Comparison of ENCODE assay signal across 26 cellular contexts in genomic region chrX:154532690-154533089, GRCh38.
"Had no signal": no experiment of that assay in that cellular context is flagged by ENCODE, and none has a peak within 500 bp of the region (broad histone marks: within the 10 kb centered on the region; RNA-seq: fewer than 3 reads in every experiment).

No MANE protein-coding gene starts in this region.

- H3K4me3 Mint-ChIP-seq: mesothelial cell of epicardium; naive B cell; natural killer cell; nephron progenitor cell; neural progenitor cell; stimulated activated naive B cell treated with anti-CD40 and anti-IgM and Interleukin-4, amounts not matched to agents 10 μg/mL and 1 μg/mL and 100 μg/mL, for 72 hours had no signal

- H3K4me3 ChIP-seq: left ventricle myocardium inferior, lung, neural progenitor cell, ovary, right atrium auricular region, right lobe of liver, smooth muscle cell, stomach, testis, thyroid gland, transverse colon, upper lobe of left lung, vagina had no signal

- ATAC-seq: natural killer cell; right lobe of liver; stimulated activated naive B cell treated with anti-CD40 and anti-IgM and Interleukin-4, amounts not matched to agents 10 μg/mL and 1 μg/mL and 100 μg/mL, for 72 hours; stimulated activated naive CD8-positive, alpha-beta T cell treated with anti-CD3 and anti-CD28 coated beads, Interleukin-15, Interleukin-2, amounts not matched to agents 100 U/mL and 50 U/mL, for 24 hours had no signal

- H3K4me1 ChIP-seq: neural progenitor cell, testis had no signal

- H3K4me1 Mint-ChIP-seq: neural progenitor cell had no signal

- H3K36me3 Mint-ChIP-seq: naive B cell, natural killer cell had no signal

- H3K27ac ChIP-seq: left ventricle myocardium inferior, neural progenitor cell, ovary, right lobe of liver, stomach, testis, transverse colon, upper lobe of left lung, vagina had no signal

- H2AFZ ChIP-seq: neural progenitor cell had no signal

- H3K9me3 Mint-ChIP-seq: natural killer cell; stimulated activated naive B cell treated with anti-CD40 and anti-IgM and Interleukin-4, amounts not matched to agents 10 μg/mL and 1 μg/mL and 100 μg/mL, for 72 hours had no signal

- H3K27me3 ChIP-seq: neural progenitor cell, ovary, right atrium auricular region, right lobe of liver, stomach, testis, thyroid gland, transverse colon, upper lobe of left lung, vagina had no signal

- H3K4me2 ChIP-seq: neural progenitor cell, smooth muscle cell had no signal

- H3K36me3 ChIP-seq: neural progenitor cell, ovary, right lobe of liver, transverse colon had no signal

- H3K27me3 Mint-ChIP-seq: naive B cell; progenitor cell of endocrine pancreas; stimulated activated naive B cell treated with anti-CD40 and anti-IgM and Interleukin-4, amounts not matched to agents 10 μg/mL and 1 μg/mL and 100 μg/mL, for 72 hours had no signal

- DNase-seq: islet precursor cell; left ventricle myocardium inferior; mesendoderm; naive B cell; natural killer cell; nephron progenitor cell; ovary; right lobe of liver; stimulated activated CD4-positive, alpha-beta T cell treated with anti-CD3 and anti-CD28 coated beads, Interleukin-1b, Interleukin-23, amount 100 ng/mL, for 48 hours; stimulated activated CD4-positive, alpha-beta T cell treated with anti-CD3 and anti-CD28 coated beads, Interleukin-2, amount 100 ng/mL, for 48 hours; stimulated activated CD4-positive, alpha-beta T cell treated with anti-CD3 and anti-CD28 coated beads, Interleukin-4, amount 100 ng/mL, for 4 hours; stimulated activated CD8-positive, alpha-beta memory T cell treated with anti-CD3 and anti-CD28 coated beads, Interleukin-4, amount 100 ng/mL, for 48 hours; stimulated activated naive B cell treated with anti-CD40 and anti-IgM and Interleukin-4, amounts not matched to agents 10 μg/mL and 1 μg/mL and 100 μg/mL, for 72 hours; stimulated activated naive CD8-positive, alpha-beta T cell treated with anti-CD3 and anti-CD28 coated beads, Interleukin-15, Interleukin-2, amounts not matched to agents 100 U/mL and 50 U/mL, for 24 hours; stomach; testis; thyroid gland; transverse colon; upper lobe of left lung had no signal

- H3K9me3 ChIP-seq: left ventricle myocardium inferior, ovary, right atrium auricular region, right lobe of liver, stomach, testis, thyroid gland, transverse colon, upper lobe of left lung, vagina had no signal

- H3K27ac Mint-ChIP-seq: natural killer cell; nephron progenitor cell; neural progenitor cell; progenitor cell of endocrine pancreas; stimulated activated naive B cell treated with anti-CD40 and anti-IgM and Interleukin-4, amounts not matched to agents 10 μg/mL and 1 μg/mL and 100 μg/mL, for 72 hours had no signal
